ENCODE assay signal across 16 cellular contexts in genomic region chr15:85825118-85825517, GRCh38. TPM values are rescaled to one million over a fixed set of nuclear protein-coding genes. Genes with fewer than 3 reads are reported as not detected.
DNase-seq lines count a peak whose midpoint lies in the region; ATAC-seq, FAIRE-seq and TF ChIP-seq lines count a peak whose summit lies in the region.
"Had no signal": no experiment of that assay in that cellular context is flagged by ENCODE, and none has a peak within 500 bp of the region (broad histone marks: within the 10 kb centered on the region; RNA-seq: fewer than 3 reads in every experiment).

No MANE protein-coding gene starts in this region.

- ATAC-seq in left colon, result peak; percentile 99
- ATAC-seq: GM12878, GM23338, HepG2 had no signal

- intact Hi-C loops in left colon (cut with DNase I, micrococcal nuclease), result no loop called here

- no peak for FAIRE-seq in D721Med (lab: Jason Lieb, UNC)
- FAIRE-seq: GM12878, HepG2, HTR-8/SVneo had no signal

- peak overlapping the region; percentile 16; the same call in 1 of the 2 replicates for H3K27ac ChIP-seq in C4-2B
- H3K27ac ChIP-seq: 22Rv1 had no signal

- TF ChIP-seq CTCF in C4-2B (conservative IDR thresholded peaks at IDR 0.05), result no peak
- no peak for TF ChIP-seq CTCF in D721Med (IDR thresholded peaks at IDR 0.05; ENCODE audit: insufficient read depth, missing control alignments)

- DNase-seq in DMS 273 (lab: John Stamatoyannopoulos, UW; ENCODE audit: unreplicated experiment) (peak; percentile 32), DMS 273 treated with DMSO at 0.1 percent for 48 hours (lab: John Stamatoyannopoulos, UW) (no peak), left colon (peak; percentile 65 to 74), mucosa of gallbladder (ENCODE audit: low spot score) (peak; percentile 18), cerebellum (ENCODE audit: low spot score) (no peak), D721Med (ENCODE audit: insufficient read length, low spot score) (no peak), NCI-H446 (lab: John Stamatoyannopoulos, UW) (no peak)
- DNase-seq: Caco-2; CD8-positive, alpha-beta memory T cell; H7 had no signal

RNA-seq across cellular contexts. Expression of gene KLHL25, which starts 30.4 kb away (rescaled TPM):
- 1 to 10 TPM; 6.0 to 6.8 TPM for total RNA-seq in left colon
- 12.5 TPM for total RNA-seq in mucosa of gallbladder
- 38.5 TPM for total RNA-seq in cerebellum

Comparison
In these comparisons a context has a peak if more than half of its experiments do, and no peak if none do; other contexts are left out.
1. DNase-seq: peak in DMS 273 (single experiment), left colon (2 of 2) and mucosa of gallbladder (single experiment); none in DMS 273 treated with DMSO at 0.1 percent for 48 hours (single experiment), cerebellum (single experiment), D721Med (single experiment) and NCI-H446 (0 of 2).